ENCODE assay signal across 29 cellular contexts in the genomic region with DNA sequence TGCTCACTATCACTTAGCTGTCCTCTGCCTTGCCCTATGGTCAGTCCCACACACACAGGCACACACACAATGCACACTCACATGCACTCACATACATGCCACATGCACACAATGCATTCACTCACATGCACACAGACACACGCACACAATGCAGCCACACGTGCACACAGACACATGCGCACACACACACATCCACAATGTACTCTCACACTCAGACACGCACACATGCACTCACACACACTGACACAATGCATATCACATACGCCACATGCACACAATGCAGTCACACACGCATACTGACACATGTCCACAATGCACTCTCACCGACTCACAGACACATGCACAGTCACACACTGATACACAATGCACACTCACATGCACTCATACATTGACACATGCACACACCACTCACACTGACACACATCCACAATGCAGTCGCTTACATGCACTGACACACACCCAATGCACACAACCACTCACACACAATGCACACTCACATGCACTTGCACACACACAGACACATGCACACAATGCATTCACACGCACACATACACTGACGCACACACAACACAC.
"Had no signal": no experiment of that assay in that cellular context is flagged by ENCODE, and none has a peak within 500 bp of the region (broad histone marks: within the 10 kb centered on the region; RNA-seq: fewer than 3 reads in every experiment).

No MANE protein-coding gene starts in this region.

- H3K9ac ChIP-seq: SK-N-SH had no signal

- ATAC-seq: activated CD8-positive, alpha-beta T cell treated with anti-CD3 and anti-CD28 coated beads, Interleukin-2, amount 10 ng/mL, durations not matched to agents 7 days and 5 days; activated naive CD4-positive, alpha-beta T cell treated with anti-CD3 and anti-CD28 coated beads, Interleukin-2, amount 50 U/mL, for 72 hours; activated naive CD8-positive, alpha-beta T cell treated with anti-CD3 and anti-CD28 coated beads, Interleukin-2, amount 50 U/mL, for 24 hours; body of pancreas; Panc1 had no signal

- H3K9me3 Mint-ChIP-seq: activated naive CD4-positive, alpha-beta T cell treated with anti-CD3 and anti-CD28 coated beads, Interleukin-2, amount 50 U/mL, for 72 hours; activated naive CD8-positive, alpha-beta T cell treated with anti-CD3 and anti-CD28 coated beads, Interleukin-2, amount 50 U/mL, for 24 hours; activated T-helper 1 cell treated with anti-CD3 and anti-CD28 coated beads, Interleukin-12 subunit alpha, Interleukin-12 subunit beta, Interleukin-2, Interleukin-4 antibody, amounts not matched to agents 30 ng/mL and 10 ng/mL and 1 ng/mL, durations not matched to agents 14 hours and 24 hours and 36 hours; central memory CD8-positive, alpha-beta T cell had no signal

- H3K4me3 ChIP-seq: ascending aorta, body of pancreas, SJCRH30 had no signal

- H3K4me1 ChIP-seq: ascending aorta had no signal

- H3K9me3 ChIP-seq: ascending aorta, body of pancreas, SJCRH30, SK-N-SH had no signal

- H3K36me3 Mint-ChIP-seq: activated naive CD4-positive, alpha-beta T cell treated with anti-CD3 and anti-CD28 coated beads, Interleukin-2, amount 50 U/mL, for 72 hours had no signal

- DNase-seq: activated CD4-positive, alpha-beta T cell treated with anti-CD3 and anti-CD28 coated beads for 48 hours; activated CD4-positive, alpha-beta T cell treated with anti-CD3 and anti-CD28 coated beads, Interleukin-2, amount 50 U/mL, for 4 hours; activated CD4-positive, CD25-positive, alpha-beta regulatory T cell treated with anti-CD3 and anti-CD28 coated beads, Interleukin-2, amount 50 U/mL, for 72 hours; activated CD8-positive, alpha-beta memory T cell treated with anti-CD3 and anti-CD28 coated beads, Interleukin-2, amount 50 U/mL, for 48 hours; activated CD8-positive, alpha-beta T cell treated with anti-CD3 and anti-CD28 coated beads, Interleukin-2, amount 10 ng/mL, durations not matched to agents 7 days and 5 days; activated effector memory CD4-positive, alpha-beta T cell treated with Interleukin-2 at 50 U/mL for 16 hours; activated naive CD4-positive, alpha-beta T cell treated with Interleukin-2 at 50 U/mL for 16 hours; activated naive CD8-positive, alpha-beta T cell treated with anti-CD3 and anti-CD28 coated beads, Interleukin-2, amount 50 U/mL, for 24 hours; activated T-cell treated with anti-CD3 and anti-CD28 coated beads, Interleukin-2, amount 50 U/mL, for 1 hour; amniotic stem cell; body of pancreas; NCI-H1092 treated with DMSO at 0.1 percent for 48 hours; NCI-H1436; NCI-H1694 treated with DMSO at 0.1 percent for 48 hours; NCI-H2029 treated with DMSO at 0.1 percent for 48 hours; NCI-H510A treated with DMSO at 0.1 percent for 48 hours; NCI-H69; NK-92 treated with Interleukin-12 subunit alpha and Interleukin-12 subunit beta, amount 100 ng/mL, for 24 hours; OCI-M1; Right ventricle myocardium superior; RPMI8226; SJCRH30; SK-N-SH; T-helper 1 cell had no signal

- H3K4me1 Mint-ChIP-seq: activated naive CD8-positive, alpha-beta T cell treated with anti-CD3 and anti-CD28 coated beads, Interleukin-2, amount 50 U/mL, for 24 hours; central memory CD8-positive, alpha-beta T cell had no signal

- H3K4me3 Mint-ChIP-seq: activated CD8-positive, alpha-beta T cell treated with anti-CD3 and anti-CD28 coated beads, Interleukin-2, amount 10 ng/mL, durations not matched to agents 7 days and 5 days; activated naive CD8-positive, alpha-beta T cell treated with anti-CD3 and anti-CD28 coated beads, Interleukin-2, amount 50 U/mL, for 24 hours; activated T-helper 1 cell treated with anti-CD3 and anti-CD28 coated beads, Interleukin-12 subunit alpha, Interleukin-12 subunit beta, Interleukin-2, Interleukin-4 antibody, amounts not matched to agents 30 ng/mL and 10 ng/mL and 1 ng/mL, durations not matched to agents 14 hours and 24 hours and 36 hours; central memory CD8-positive, alpha-beta T cell had no signal

- H3K36me3 ChIP-seq: ascending aorta, SJCRH30 had no signal

- H3K27me3 ChIP-seq: ascending aorta, body of pancreas had no signal

- H3K27ac ChIP-seq: ascending aorta, body of pancreas, SJCRH30 had no signal

- H3K4me2 ChIP-seq: SK-N-SH had no signal
